ENCODE assay signal across 10 cellular contexts in the genomic region with DNA sequence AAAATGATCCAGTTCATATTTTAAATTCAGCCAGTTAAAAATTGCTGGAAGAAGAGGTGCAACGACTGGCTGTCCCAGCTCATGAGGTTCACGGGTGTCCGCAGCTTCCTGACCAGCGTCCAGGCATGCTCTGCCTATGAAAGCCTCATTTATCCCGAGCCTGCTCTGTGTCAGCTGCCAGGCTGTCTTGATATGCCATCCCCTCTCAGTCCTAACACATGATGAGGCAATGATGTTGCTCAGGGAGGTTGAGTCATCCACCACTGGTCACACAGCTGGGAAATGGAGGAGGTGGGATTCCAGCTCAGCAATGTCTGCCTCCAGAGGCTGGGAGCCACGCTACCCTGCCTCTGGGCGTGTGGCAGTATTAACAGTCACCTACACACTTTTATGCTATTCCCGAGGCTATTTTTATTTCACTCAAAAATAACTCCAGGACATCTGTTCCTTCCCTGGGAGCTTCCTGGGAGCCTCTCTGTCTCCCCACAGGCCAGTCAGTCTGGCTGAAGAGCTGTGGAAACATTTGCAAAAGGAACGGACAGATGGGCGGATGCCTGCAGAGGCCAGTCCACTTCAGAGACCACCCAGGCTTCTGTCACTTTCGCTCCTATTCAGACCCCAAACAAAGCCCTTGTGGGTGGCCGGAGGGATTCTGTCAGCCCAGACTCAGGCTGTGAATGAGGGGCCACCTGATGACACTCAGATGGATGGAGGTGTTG. TPM values are rescaled to one million over a fixed set of nuclear protein-coding genes. Genes with fewer than 3 reads are reported as not detected.
DNase-seq lines count a peak whose midpoint lies in the region; ATAC-seq, FAIRE-seq and TF ChIP-seq lines count a peak whose summit lies in the region.
"Had no signal": no experiment of that assay in that cellular context is flagged by ENCODE, and none has a peak within 500 bp of the region (broad histone marks: within the 10 kb centered on the region; RNA-seq: fewer than 3 reads in every experiment).

No MANE protein-coding gene starts in this region.

- no peaks in the 10 kb centered on the region for H3K36me3 Mint-ChIP-seq in MCF 10A (ENCODE audit: insufficient read depth, unreplicated experiment)

- no peak overlapping the region for H3K4me3 Mint-ChIP-seq in MCF 10A (ENCODE audit: unreplicated experiment)

- TF ChIP-seq CTCF in MCF 10A (IDR thresholded peaks at IDR 0.05; ENCODE audit: unreplicated experiment) (no peak), breast epithelium (IDR thresholded peaks at IDR 0.05) (no peak), cardiac fibroblast (IDR thresholded peaks at IDR 0.05; ENCODE audit: low read depth, low read length) (no peak)

- CTCF ChIA-PET in MCF 10A (lab: Yijun Ruan, JAX), result interaction anchor here (0.6 to 1.0 kb wide), 3 partner anchors 23 to 115 kb away, joined by 3 to 4 read pairs (median 4); no protein-coding TSS in a partner anchor

- peaks cover 6% of the 10 kb centered on the region for H3K27me3 Mint-ChIP-seq in MCF 10A (ENCODE audit: insufficient read depth, unreplicated experiment)

- no peak overlapping the region for H3K27ac ChIP-seq in breast epithelium
- H3K27ac ChIP-seq: parathyroid adenoma had no signal

- H3K4me3 ChIP-seq in breast epithelium (no peak overlapping the region), cardiac fibroblast (replicated peaks in 1 of 2; ENCODE audit: low read depth in 2 of 2, low read length in 2 of 2) (no peak overlapping the region)

- POLR2A ChIA-PET in MCF 10A (lab: Yijun Ruan, JAX), result interaction anchor here (0.5 kb wide), 1 partner anchor 401 kb away, joined by 3 read pairs; no protein-coding TSS in a partner anchor

- no peak for ATAC-seq in GM19023 (IDR thresholded peaks at IDR 0.05; ENCODE audit: unreplicated experiment)

- peaks cover 11% of the 10 kb centered on the region for H3K4me1 Mint-ChIP-seq in MCF 10A (ENCODE audit: insufficient read depth, unreplicated experiment)

- no peaks in the 10 kb centered on the region for H3K9me3 ChIP-seq in breast epithelium

- H3K27ac Mint-ChIP-seq in MCF 10A (ENCODE audit: low read depth, unreplicated experiment), result no peak overlapping the region

- no peaks in the 10 kb centered on the region for H3K36me3 ChIP-seq in breast epithelium

- no peaks in the 10 kb centered on the region for H3K27me3 ChIP-seq in breast epithelium

- peak; percentile 61 for DNase-seq in MCF 10A (ENCODE audit: unreplicated experiment)
- no peak for DNase-seq in breast epithelium (ENCODE audit: low spot score in 2 of 2)
- DNase-seq in cardiac fibroblast (ENCODE audit: low read depth in 2 of 2), result peak; percentile 64 to 73
- DNase-seq in inferior parietal cortex (ENCODE audit: extremely low spot score), result peak; percentile 82
- DNase-seq in urothelium cell line (ENCODE audit: low spot score), result peak; percentile 61
- DNase-seq in HT-29 (ENCODE audit: low spot score), result no peak
- no peak for DNase-seq in NCI-H1105 (lab: John Stamatoyannopoulos, UW)
- DNase-seq: SHP77 treated with DMSO at 0.1 percent for 48 hours had no signal

- FAIRE-seq in urothelium cell line (lab: Jason Lieb, UNC), result peak; percentile 74

- H3K4me1 ChIP-seq in breast epithelium, result no peaks in the 10 kb centered on the region
- H3K4me1 ChIP-seq: parathyroid adenoma had no signal

- H3K9me3 Mint-ChIP-seq in MCF 10A (ENCODE audit: unreplicated experiment), result no peaks in the 10 kb centered on the region

- TF ChIP-seq POLR2A in breast epithelium (IDR thresholded peaks at IDR 0.05), result no peak

- intact Hi-C loops in MCF 10A (cut with micrococcal nuclease) (no loop called here), breast epithelium (cut with DNase I; ENCODE audit: low total_unique reads) (no loop called here)

- BruUV-seq in MCF 10A (replicated peaks; lab: Mats Ljungman, UMichigan), result no TSS peak

RNA-seq across cellular contexts. Expression of a gene that starts 22.6 kb away (rescaled TPM):
- total RNA-seq in MCF 10A (2022) (2.8 and 3.7 TPM in 2 replicates), breast epithelium (10 to 100 TPM in 2 of 3 donors, 1 to 10 TPM in 1; 1.9 to 18.7 (median 11.8) TPM)
- total RNA-seq in HT-29 (2014; rRNA removed; shearing (Covaris generic)), result 58.3 and 59.5 TPM in 2 replicates

Comparison
In these comparisons a context has a peak if more than half of its experiments do, and no peak if none do; other contexts are left out.
1. DNase-seq: peak in MCF 10A (single experiment), cardiac fibroblast (2 of 2), inferior parietal cortex (single experiment) and urothelium cell line (single experiment); none in breast epithelium (0 of 2), HT-29 (single experiment) and NCI-H1105 (single experiment).